Comparison of ENCODE assay signal across 11 cellular contexts in genomic region chr5:141516648-141517025, GRCh38. TPM values are rescaled to one million over a fixed set of nuclear protein-coding genes. Genes with fewer than 3 reads are reported as not detected.
A peak's percentile ranks its signal among the peaks of the same experiment; 100 is the strongest.
DNase-seq lines count a peak whose midpoint lies in the region; ATAC-seq and TF ChIP-seq lines count a peak whose summit lies in the region.
"Had no signal": no experiment of that assay in that cellular context is flagged by ENCODE, and none has a peak within 500 bp of the region (broad histone marks: within the 10 kb centered on the region; RNA-seq: fewer than 3 reads in every experiment).

No MANE protein-coding gene starts in this region.

- DNase-seq in LHCN-M2 (ENCODE audit: low read depth), result peak; percentile 52
- no peak for DNase-seq in chondrocyte (ENCODE audit: low spot score)
- DNase-seq in mesothelial cell of epicardium (ENCODE audit: low spot score in 2 of 2, unreplicated experiment in 2 of 2), result no peak
- no peak for DNase-seq in suprapubic skin (ENCODE audit: low spot score in 2 of 2)
- no peak for DNase-seq in inferior parietal cortex (ENCODE audit: extremely low spot score)
- no peak for DNase-seq in CD4-positive, alpha-beta T cell
- no peak for DNase-seq in GOT3 (lab: John Stamatoyannopoulos, UW)
- DNase-seq: DND-41, NCI-H2029, pancreas, T-helper 9 cell had no signal

- intact Hi-C loops in CD4-positive, alpha-beta T cell (cut with DNase I, micrococcal nuclease), result no loop called here

- 76% methylated on average over 8 of the region's 8 CpGs for WGBS in suprapubic skin

- H3K9me3 Mint-ChIP-seq in chondrocyte (ENCODE audit: low read depth) (no peaks in the 10 kb centered on the region), mesothelial cell of epicardium (no peaks in the 10 kb centered on the region)
- H3K9me3 Mint-ChIP-seq in CD4-positive, alpha-beta T cell, result no peaks in the 10 kb centered on the region

- TF ChIP-seq EP300 in suprapubic skin (IDR thresholded peaks at IDR 0.05), result no peak

- H3K4me3 ChIP-seq in suprapubic skin, result no peak overlapping the region
- H3K4me3 ChIP-seq: pancreas had no signal

- POLR2A ChIA-PET in CD4-positive, alpha-beta T cell (lab: Charles Lee), result interaction anchor here (5.0 kb wide), 1 partner anchor 196 kb away, joined by 26 read pairs; the partner anchor contains the start of gene TAF7

- H3K36me3 Mint-ChIP-seq in chondrocyte (ENCODE audit: low read depth), result peaks cover 6% of the 10 kb centered on the region
- H3K36me3 Mint-ChIP-seq in mesothelial cell of epicardium, result peaks cover 17% of the 10 kb centered on the region
- peaks cover 14% of the 10 kb centered on the region for H3K36me3 Mint-ChIP-seq in CD4-positive, alpha-beta T cell (ENCODE audit: low read depth)

- H3K4me3 Mint-ChIP-seq in chondrocyte (ENCODE audit: unreplicated experiment) (no peak overlapping the region), mesothelial cell of epicardium (no peak overlapping the region)
- no peak overlapping the region for H3K4me3 Mint-ChIP-seq in CD4-positive, alpha-beta T cell

- peaks cover 26% of the 10 kb centered on the region for H3K36me3 ChIP-seq in suprapubic skin

- peaks cover 96% of the 10 kb centered on the region for H3K4me1 Mint-ChIP-seq in chondrocyte (ENCODE audit: low read depth)
- peaks cover 46% of the 10 kb centered on the region for H3K4me1 Mint-ChIP-seq in mesothelial cell of epicardium
- H3K4me1 Mint-ChIP-seq in CD4-positive, alpha-beta T cell (ENCODE audit: low read depth), result peaks cover 21% of the 10 kb centered on the region

- TF ChIP-seq CTCF in chondrocyte (IDR thresholded peaks at IDR 0.05) (no peak), mesothelial cell of epicardium (IDR thresholded peaks at IDR 0.05; ENCODE audit: unreplicated experiment) (no peak), suprapubic skin (IDR thresholded peaks at IDR 0.05) (no peak)
- no peak for TF ChIP-seq CTCF in CD4-positive, alpha-beta T cell (IDR thresholded peaks at IDR 0.05)

- peaks cover 76% of the 10 kb centered on the region for H3K4me1 ChIP-seq in suprapubic skin

- CTCF ChIA-PET in CD4-positive, alpha-beta T cell (lab: Charles Lee), result no interaction called here

- H3K27ac ChIP-seq in suprapubic skin, result peak overlapping the region; percentile 93
- H3K27ac ChIP-seq in CD4-positive, alpha-beta T cell (ENCODE audit: low read depth, low read length), result no peak overlapping the region
- H3K27ac ChIP-seq: pancreas had no signal

- H3K27ac Mint-ChIP-seq in chondrocyte (ENCODE audit: unreplicated experiment) (peak overlapping the region; percentile 98), mesothelial cell of epicardium (peak overlapping the region; percentile 95)
- no peak overlapping the region for H3K27ac Mint-ChIP-seq in CD4-positive, alpha-beta T cell

- H3K27me3 Mint-ChIP-seq in chondrocyte (ENCODE audit: low read depth), result no peaks in the 10 kb centered on the region
- H3K27me3 Mint-ChIP-seq in mesothelial cell of epicardium (ENCODE audit: low read depth), result no peaks in the 10 kb centered on the region
- no peaks in the 10 kb centered on the region for H3K27me3 Mint-ChIP-seq in CD4-positive, alpha-beta T cell

- no peak for ATAC-seq in CD4-positive, alpha-beta T cell (ENCODE audit: poor library complexity)
- ATAC-seq: pancreas had no signal

- H3K9me3 ChIP-seq in suprapubic skin, result no peaks in the 10 kb centered on the region
- no peaks in the 10 kb centered on the region for H3K9me3 ChIP-seq in CD4-positive, alpha-beta T cell (ENCODE audit: control insufficient read depth, low read length)
- H3K9me3 ChIP-seq: pancreas had no signal

- no peak for TF ChIP-seq POLR2A in suprapubic skin (IDR thresholded peaks at IDR 0.05)

- no peaks in the 10 kb centered on the region for H3K27me3 ChIP-seq in suprapubic skin
- H3K27me3 ChIP-seq in CD4-positive, alpha-beta T cell (ENCODE audit: control insufficient read depth, insufficient read depth, low read length), result no peaks in the 10 kb centered on the region
- H3K27me3 ChIP-seq: pancreas had no signal

RNA-seq across cellular contexts. Expression of gene PCDHGC5, which starts 27.8 kb away (rescaled TPM):
- total RNA-seq in LHCN-M2 (2014; rRNA removed), result 1.7 and 2.0 TPM in 2 replicates
- 1.7 TPM for polyA plus RNA-seq in LHCN-M2 (2012)
- 1.7 to 3.6 TPM (median 2.0 TPM) in 3 replicates for total RNA-seq in chondrocyte
- 2.6 to 3.5 TPM (median 3.5 TPM) in 3 replicates for total RNA-seq in mesothelial cell of epicardium
- 10 to 100 TPM in 1 of 4 donors, 1 to 10 TPM in 3; 1.6 to 10.5 (median 3.2) TPM for total RNA-seq in suprapubic skin
- total RNA-seq in CD4-positive, alpha-beta T cell, result not detected

RNA-seq across cellular contexts. Expression of gene PCDHGC4, which starts 31.8 kb away (rescaled TPM):
- total RNA-seq in LHCN-M2 (2014; rRNA removed) (0.69 and 0.83 TPM in 2 replicates), chondrocyte (0.72 to 1.8 TPM (median 1.1 TPM) in 3 replicates), mesothelial cell of epicardium (5.2 to 6.2 TPM (median 5.2 TPM) in 3 replicates), suprapubic skin (10 to 100 TPM in 3 of 4 donors, 1 to 10 TPM in 1; 2.7 to 30.6 (median 15.0) TPM)
- polyA plus RNA-seq in LHCN-M2 (2012), result 0.32 TPM
- not detected for total RNA-seq in CD4-positive, alpha-beta T cell

RNA-seq across cellular contexts. Expression of gene PCDHGC3, which starts 40.9 kb away (rescaled TPM):
- total RNA-seq in LHCN-M2 (2014; rRNA removed) (96.0 and 98.3 TPM in 2 replicates), chondrocyte (68.9 to 91.8 TPM (median 90.8 TPM) in 3 replicates), mesothelial cell of epicardium (80.2 to 82.9 TPM (median 80.6 TPM) in 3 replicates), suprapubic skin (10 to 100 TPM; 30.0 to 73.4 (median 60.4) TPM)
- 166 TPM for polyA plus RNA-seq in LHCN-M2 (2012)
- not detected for total RNA-seq in CD4-positive, alpha-beta T cell

Comparison
In these comparisons a context has a peak if more than half of its experiments do, and no peak if none do; other contexts are left out.
1. RNA of gene PCDHGC3, which starts 40.9 kb away (total RNA-seq): 96.0 to 98.3 TPM in LHCN-M2, 68.9 to 91.8 TPM in chondrocyte, 80.2 to 82.9 TPM in mesothelial cell of epicardium and 30.0 to 73.4 TPM in suprapubic skin; not detected in CD4-positive, alpha-beta T cell; every median in the first group is over 10 times any median in the second.